Comparison of ENCODE assay signal across 1 cellular context in the genomic region with DNA sequence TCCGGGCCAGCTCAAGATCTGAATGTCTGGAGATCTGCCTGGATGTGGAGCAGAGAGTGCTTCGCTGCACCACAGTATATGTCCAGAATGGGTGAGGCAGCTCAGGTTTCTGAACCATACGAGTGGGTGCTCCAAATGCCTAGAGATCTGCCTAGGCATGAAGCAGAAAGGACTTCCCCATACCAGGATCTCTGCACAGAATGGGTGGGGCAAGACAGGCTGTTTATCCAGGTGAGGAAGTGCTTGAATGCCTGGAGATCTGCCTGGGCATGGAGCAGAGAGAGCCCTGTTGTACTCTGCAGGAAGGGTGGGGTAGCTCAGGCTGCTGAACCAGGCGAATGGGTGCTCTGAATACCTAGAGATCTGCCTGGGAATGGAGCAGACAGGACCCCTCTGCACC.
TF ChIP-seq lines count a peak whose summit lies in the region.

No MANE protein-coding gene starts in this region.

TF ChIP-seq in WTC11, 78 proteins besides CTCF, POLR2A, EP300 and RAD21 (continued from another document):
- TF ChIP-seq, protein P1, sequence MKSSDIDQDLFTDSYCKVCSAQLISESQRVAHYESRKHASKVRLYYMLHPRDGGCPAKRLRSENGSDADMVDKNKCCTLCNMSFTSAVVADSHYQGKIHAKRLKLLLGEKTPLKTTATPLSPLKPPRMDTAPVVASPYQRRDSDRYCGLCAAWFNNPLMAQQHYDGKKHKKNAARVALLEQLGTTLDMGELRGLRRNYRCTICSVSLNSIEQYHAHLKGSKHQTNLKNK (CRISPR knock-in tag; IDR thresholded peaks at IDR 0.05) = no peak
- no peak for TF ChIP-seq ZNF232 (CRISPR knock-in tag; IDR thresholded peaks at IDR 0.05)
- TF ChIP-seq, protein P2, sequence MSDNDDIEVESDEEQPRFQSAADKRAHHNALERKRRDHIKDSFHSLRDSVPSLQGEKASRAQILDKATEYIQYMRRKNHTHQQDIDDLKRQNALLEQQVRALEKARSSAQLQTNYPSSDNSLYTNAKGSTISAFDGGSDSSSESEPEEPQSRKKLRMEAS (CRISPR knock-in tag; IDR thresholded peaks at IDR 0.05) = no peak
- no peak for TF ChIP-seq ELF4 (CRISPR knock-in tag; IDR thresholded peaks at IDR 0.05; ENCODE audit: low read depth)
- TF ChIP-seq, protein P3, sequence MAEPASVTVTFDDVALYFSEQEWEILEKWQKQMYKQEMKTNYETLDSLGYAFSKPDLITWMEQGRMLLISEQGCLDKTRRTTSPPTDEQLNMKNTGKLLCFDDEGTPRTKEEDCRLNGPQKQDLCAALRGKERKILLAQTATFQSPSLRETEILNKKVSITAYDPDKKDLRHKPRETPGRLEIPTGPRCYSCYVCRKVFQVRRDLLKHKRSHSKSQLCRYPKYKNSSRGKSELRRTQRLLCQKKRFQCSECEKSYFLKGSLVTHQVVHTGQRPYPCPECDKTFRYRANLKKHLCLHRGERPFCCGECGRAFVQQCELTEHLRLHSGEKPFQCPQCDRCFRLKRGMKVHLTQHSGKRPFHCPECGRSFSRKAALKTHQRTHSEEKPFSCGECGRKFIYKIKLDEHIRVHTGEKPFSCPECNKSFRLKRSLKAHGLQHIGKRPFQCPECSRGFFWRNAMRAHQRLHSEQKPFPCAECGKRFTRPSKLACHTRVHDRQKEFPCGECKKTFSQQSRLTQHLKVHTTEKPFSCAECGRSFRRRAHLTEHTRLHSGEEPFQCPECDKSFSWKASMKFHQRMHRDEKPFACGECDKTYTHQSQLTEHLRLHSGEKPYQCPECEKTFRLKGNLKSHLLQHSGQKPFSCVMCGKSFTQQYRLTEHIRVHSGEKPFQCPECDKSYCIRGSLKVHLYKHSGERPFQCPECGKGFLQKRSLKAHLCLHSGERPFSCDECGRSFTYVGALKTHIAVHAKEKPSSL (CRISPR knock-in tag; conservative IDR thresholded peaks at IDR 0.05) = no peak
- no peak for TF ChIP-seq EMX1 (CRISPR knock-in tag; IDR thresholded peaks at IDR 0.05)
- TF ChIP-seq PRRX2 (CRISPR knock-in tag; IDR thresholded peaks at IDR 0.05) = no peak
- TF ChIP-seq NFATC4 (CRISPR knock-in tag; IDR thresholded peaks at IDR 0.05) = no peak
- TF ChIP-seq, protein P4, sequence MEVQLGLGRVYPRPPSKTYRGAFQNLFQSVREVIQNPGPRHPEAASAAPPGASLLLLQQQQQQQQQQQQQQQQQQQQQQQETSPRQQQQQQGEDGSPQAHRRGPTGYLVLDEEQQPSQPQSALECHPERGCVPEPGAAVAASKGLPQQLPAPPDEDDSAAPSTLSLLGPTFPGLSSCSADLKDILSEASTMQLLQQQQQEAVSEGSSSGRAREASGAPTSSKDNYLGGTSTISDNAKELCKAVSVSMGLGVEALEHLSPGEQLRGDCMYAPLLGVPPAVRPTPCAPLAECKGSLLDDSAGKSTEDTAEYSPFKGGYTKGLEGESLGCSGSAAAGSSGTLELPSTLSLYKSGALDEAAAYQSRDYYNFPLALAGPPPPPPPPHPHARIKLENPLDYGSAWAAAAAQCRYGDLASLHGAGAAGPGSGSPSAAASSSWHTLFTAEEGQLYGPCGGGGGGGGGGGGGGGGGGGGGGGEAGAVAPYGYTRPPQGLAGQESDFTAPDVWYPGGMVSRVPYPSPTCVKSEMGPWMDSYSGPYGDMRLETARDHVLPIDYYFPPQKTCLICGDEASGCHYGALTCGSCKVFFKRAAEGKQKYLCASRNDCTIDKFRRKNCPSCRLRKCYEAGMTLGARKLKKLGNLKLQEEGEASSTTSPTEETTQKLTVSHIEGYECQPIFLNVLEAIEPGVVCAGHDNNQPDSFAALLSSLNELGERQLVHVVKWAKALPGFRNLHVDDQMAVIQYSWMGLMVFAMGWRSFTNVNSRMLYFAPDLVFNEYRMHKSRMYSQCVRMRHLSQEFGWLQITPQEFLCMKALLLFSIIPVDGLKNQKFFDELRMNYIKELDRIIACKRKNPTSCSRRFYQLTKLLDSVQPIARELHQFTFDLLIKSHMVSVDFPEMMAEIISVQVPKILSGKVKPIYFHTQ (CRISPR knock-in tag; IDR thresholded peaks at IDR 0.05) = no peak
- TF ChIP-seq, protein P5, sequence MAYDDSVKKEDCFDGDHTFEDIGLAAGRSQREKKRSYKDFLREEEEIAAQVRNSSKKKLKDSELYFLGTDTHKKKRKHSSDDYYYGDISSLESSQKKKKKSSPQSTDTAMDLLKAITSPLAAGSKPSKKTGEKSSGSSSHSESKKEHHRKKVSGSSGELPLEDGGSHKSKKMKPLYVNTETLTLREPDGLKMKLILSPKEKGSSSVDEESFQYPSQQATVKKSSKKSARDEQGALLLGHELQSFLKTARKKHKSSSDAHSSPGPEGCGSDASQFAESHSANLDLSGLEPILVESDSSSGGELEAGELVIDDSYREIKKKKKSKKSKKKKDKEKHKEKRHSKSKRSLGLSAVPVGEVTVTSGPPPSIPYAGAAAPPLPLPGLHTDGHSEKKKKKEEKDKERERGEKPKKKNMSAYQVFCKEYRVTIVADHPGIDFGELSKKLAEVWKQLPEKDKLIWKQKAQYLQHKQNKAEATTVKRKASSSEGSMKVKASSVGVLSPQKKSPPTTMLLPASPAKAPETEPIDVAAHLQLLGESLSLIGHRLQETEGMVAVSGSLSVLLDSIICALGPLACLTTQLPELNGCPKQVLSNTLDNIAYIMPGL (CRISPR knock-in tag; IDR thresholded peaks at IDR 0.05) = no peak
- TF ChIP-seq TCF7 (CRISPR knock-in tag; IDR thresholded peaks at IDR 0.05; ENCODE audit: low read depth) = no peak
- TF ChIP-seq NR1H2 (CRISPR knock-in tag; IDR thresholded peaks at IDR 0.05) = no peak
- TF ChIP-seq, protein P6, sequence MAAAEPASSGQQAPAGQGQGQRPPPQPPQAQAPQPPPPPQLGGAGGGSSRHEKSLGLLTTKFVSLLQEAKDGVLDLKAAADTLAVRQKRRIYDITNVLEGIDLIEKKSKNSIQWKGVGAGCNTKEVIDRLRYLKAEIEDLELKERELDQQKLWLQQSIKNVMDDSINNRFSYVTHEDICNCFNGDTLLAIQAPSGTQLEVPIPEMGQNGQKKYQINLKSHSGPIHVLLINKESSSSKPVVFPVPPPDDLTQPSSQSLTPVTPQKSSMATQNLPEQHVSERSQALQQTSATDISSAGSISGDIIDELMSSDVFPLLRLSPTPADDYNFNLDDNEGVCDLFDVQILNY (CRISPR knock-in tag; IDR thresholded peaks at IDR 0.05) = no peak
- TF ChIP-seq ESRRA (CRISPR knock-in tag; IDR thresholded peaks at IDR 0.05; ENCODE audit: borderline replicate concordance) = no peak
- TF ChIP-seq, protein P7, sequence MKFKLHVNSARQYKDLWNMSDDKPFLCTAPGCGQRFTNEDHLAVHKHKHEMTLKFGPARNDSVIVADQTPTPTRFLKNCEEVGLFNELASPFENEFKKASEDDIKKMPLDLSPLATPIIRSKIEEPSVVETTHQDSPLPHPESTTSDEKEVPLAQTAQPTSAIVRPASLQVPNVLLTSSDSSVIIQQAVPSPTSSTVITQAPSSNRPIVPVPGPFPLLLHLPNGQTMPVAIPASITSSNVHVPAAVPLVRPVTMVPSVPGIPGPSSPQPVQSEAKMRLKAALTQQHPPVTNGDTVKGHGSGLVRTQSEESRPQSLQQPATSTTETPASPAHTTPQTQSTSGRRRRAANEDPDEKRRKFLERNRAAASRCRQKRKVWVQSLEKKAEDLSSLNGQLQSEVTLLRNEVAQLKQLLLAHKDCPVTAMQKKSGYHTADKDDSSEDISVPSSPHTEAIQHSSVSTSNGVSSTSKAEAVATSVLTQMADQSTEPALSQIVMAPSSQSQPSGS (CRISPR knock-in tag; IDR thresholded peaks at IDR 0.05; ENCODE audit: borderline replicate concordance, low read depth) = no peak
- no peak for TF ChIP-seq ZNF121 (CRISPR knock-in tag; IDR thresholded peaks at IDR 0.05)
